11 cellular contexts compared by ENCODE assay signal in genomic region chr14:106185837-106186233, GRCh38.
DNase-seq lines count a peak whose midpoint lies in the region; ATAC-seq and TF ChIP-seq lines count a peak whose summit lies in the region.
"Had no signal": no experiment of that assay in that cellular context is flagged by ENCODE, and none has a peak within 500 bp of the region (broad histone marks: within the 10 kb centered on the region; RNA-seq: fewer than 3 reads in every experiment).

No MANE protein-coding gene starts in this region.

- no peaks in the 10 kb centered on the region for H3K9me3 Mint-ChIP-seq in CD8-positive, alpha-beta memory T cell
- no peaks in the 10 kb centered on the region for H3K9me3 Mint-ChIP-seq in activated T-helper 17 cell treated with anti-CD3 and anti-CD28 coated beads, Interleukin-2, amount 50 U/mL, for 72 hours

- no peaks in the 10 kb centered on the region for H3K36me3 Mint-ChIP-seq in CD8-positive, alpha-beta memory T cell
- no peaks in the 10 kb centered on the region for H3K36me3 Mint-ChIP-seq in activated T-helper 17 cell treated with anti-CD3 and anti-CD28 coated beads, Interleukin-2, amount 50 U/mL, for 72 hours (ENCODE audit: low read depth)

- peak overlapping the region; percentile 45 for H3K4me3 ChIP-seq in CD8-positive, alpha-beta memory T cell (ENCODE audit: low read length)
- H3K4me3 ChIP-seq: adrenal gland had no signal

- no peaks in the 10 kb centered on the region for H3K9me3 ChIP-seq in CD8-positive, alpha-beta memory T cell (ENCODE audit: low read length)
- H3K9me3 ChIP-seq: adrenal gland had no signal

- peaks cover 27 to 39% (median 32%) of the 10 kb centered on the region in 3 donors for H3K4me1 Mint-ChIP-seq in CD8-positive, alpha-beta memory T cell
- H3K4me1 Mint-ChIP-seq in activated T-helper 17 cell treated with anti-CD3 and anti-CD28 coated beads, Interleukin-2, amount 50 U/mL, for 72 hours: peaks cover 29% of the 10 kb centered on the region

- POLR2A ChIA-PET in CD8-positive, alpha-beta memory T cell (lab: Charles Lee): no interaction called here

- H3K36me3 ChIP-seq in CD8-positive, alpha-beta memory T cell (ENCODE audit: insufficient read depth, low read length): no peaks in the 10 kb centered on the region
- H3K36me3 ChIP-seq: adrenal gland had no signal

- H3K27ac ChIP-seq in CD8-positive, alpha-beta memory T cell (ENCODE audit: low read depth, low read length): no peak overlapping the region
- H3K27ac ChIP-seq: adrenal gland had no signal

- peaks cover 13 to 24% of the 10 kb centered on the region in 2 donors for H3K27me3 Mint-ChIP-seq in CD8-positive, alpha-beta memory T cell
- no peaks in the 10 kb centered on the region for H3K27me3 Mint-ChIP-seq in activated T-helper 17 cell treated with anti-CD3 and anti-CD28 coated beads, Interleukin-2, amount 50 U/mL, for 72 hours

- peak; percentile 60 for ATAC-seq in SK-N-SH treated with all-trans-retinoic acid at 6 μM for 48 hours
- ATAC-seq in activated T-helper 17 cell treated with anti-CD3 and anti-CD28 coated beads, Interleukin-2, amount 50 U/mL, for 72 hours (replicated peaks): peak; percentile 77
- ATAC-seq in HG02763 (IDR thresholded peaks at IDR 0.05; ENCODE audit: unreplicated experiment): no peak
- ATAC-seq in Right ventricle myocardium superior (ENCODE audit: poor library complexity): no peak

- peak overlapping the region in 6 of 7 donors; percentile 44 to 74 (median 66) for H3K4me3 Mint-ChIP-seq in CD8-positive, alpha-beta memory T cell
- H3K4me3 Mint-ChIP-seq in activated T-helper 17 cell treated with anti-CD3 and anti-CD28 coated beads, Interleukin-2, amount 50 U/mL, for 72 hours: peak overlapping the region; percentile 56

- peaks cover 26% of the 10 kb centered on the region for H3K4me1 ChIP-seq in CD8-positive, alpha-beta memory T cell (ENCODE audit: insufficient read depth, low read length)
- H3K4me1 ChIP-seq: adrenal gland had no signal

- intact Hi-C loops in Right ventricle myocardium superior (cut with DNase I): no loop called here
- intact Hi-C loops in head of caudate nucleus (cut with DNase I): no loop called here

- no peaks in the 10 kb centered on the region for H3K27me3 ChIP-seq in CD8-positive, alpha-beta memory T cell (ENCODE audit: insufficient read depth, low read length, poor library complexity, severe bottlenecking)

- CTCF ChIA-PET in CD8-positive, alpha-beta memory T cell (lab: Charles Lee): interaction anchor here (0.8 to 1.6 kb wide), 5 partner anchors 8 to 200 kb away, joined by 3 to 6 read pairs (median 3); no protein-coding TSS in a partner anchor

- H3K27ac Mint-ChIP-seq in CD8-positive, alpha-beta memory T cell: peak overlapping the region; percentile 43 to 97 (median 81)
- H3K27ac Mint-ChIP-seq in activated T-helper 17 cell treated with anti-CD3 and anti-CD28 coated beads, Interleukin-2, amount 50 U/mL, for 72 hours: peak overlapping the region; percentile 52

- peak; percentile 45 to 77 (median 62) for DNase-seq in CD8-positive, alpha-beta memory T cell
- peak; percentile 55 to 58 for DNase-seq in stimulated activated CD4-positive, alpha-beta T cell treated with anti-CD3 and anti-CD28 coated beads, Interleukin-1b, Interleukin-23, amount 100 ng/mL, for 4 hours (ENCODE audit: low read depth in 2 of 2)
- DNase-seq in NCI-H2029 treated with DMSO at 0.1 percent for 48 hours (lab: John Stamatoyannopoulos, UW) (no peak), Right ventricle myocardium superior (no peak), head of caudate nucleus (no peak)
- DNase-seq: foreskin fibroblast, NCI-H2081 treated with DMSO at 0.1 percent for 48 hours had no signal

TF ChIP-seq in SK-N-SH treated with all-trans-retinoic acid at 6 μM for 48 hours, 23 proteins besides CTCF, POLR2A, EP300 and RAD21:
- TF ChIP-seq ZFP3 (CRISPR knock-in tag; IDR thresholded peaks at IDR 0.05) (no peak), POU6F1 (CRISPR knock-in tag; IDR thresholded peaks at IDR 0.05; ENCODE audit: borderline replicate concordance, low read depth) (no peak), ZNF8 (CRISPR knock-in tag; IDR thresholded peaks at IDR 0.05) (no peak), TCF4 (CRISPR knock-in tag; IDR thresholded peaks at IDR 0.05; ENCODE audit: borderline replicate concordance) (no peak), GLIS3 (CRISPR knock-in tag; IDR thresholded peaks at IDR 0.05) (no peak), BACH2 (CRISPR knock-in tag; IDR thresholded peaks at IDR 0.05; ENCODE audit: borderline replicate concordance) (no peak)

Comparison
In these comparisons a context has a peak if more than half of its experiments do, and no peak if none do; other contexts are left out.
1. DNase-seq: peak in CD8-positive, alpha-beta memory T cell (5 of 5) and stimulated activated CD4-positive, alpha-beta T cell treated with anti-CD3 and anti-CD28 coated beads, Interleukin-1b, Interleukin-23, amount 100 ng/mL, for 4 hours (2 of 2); none in NCI-H2029 treated with DMSO at 0.1 percent for 48 hours (single experiment), Right ventricle myocardium superior (single experiment) and head of caudate nucleus (0 of 42).
2. ATAC-seq: peak in SK-N-SH treated with all-trans-retinoic acid at 6 μM for 48 hours (single experiment) and activated T-helper 17 cell treated with anti-CD3 and anti-CD28 coated beads, Interleukin-2, amount 50 U/mL, for 72 hours (single experiment); none in HG02763 (single experiment) and Right ventricle myocardium superior (single experiment).